In the genomic region with DNA sequence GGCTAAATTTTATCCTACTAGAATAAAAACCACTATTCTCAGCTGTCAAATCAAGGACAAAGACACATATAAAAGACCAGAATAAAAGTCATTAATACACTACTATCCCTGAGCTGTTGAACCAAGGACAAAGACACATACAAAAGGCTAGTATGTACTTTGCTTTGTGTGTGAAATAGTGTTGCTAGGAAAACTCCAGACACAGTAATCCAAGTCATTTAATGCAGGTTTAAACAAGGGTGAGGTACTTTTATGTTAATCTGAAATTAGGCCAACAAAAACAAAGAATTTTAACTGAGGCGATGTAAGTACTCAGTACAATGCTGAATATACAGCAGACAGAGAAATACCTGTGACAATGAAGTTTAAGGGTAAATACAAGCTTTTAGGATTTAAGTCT, we compare ENCODE assay signal across 25 cellular contexts. TPM values are rescaled to one million over a fixed set of nuclear protein-coding genes. Genes with fewer than 3 reads are reported as not detected.
A peak's percentile ranks its signal among the peaks of the same experiment; 100 is the strongest.
DNase-seq lines count a peak whose midpoint lies in the region; ATAC-seq and TF ChIP-seq lines count a peak whose summit lies in the region.
"Had no signal": no experiment of that assay in that cellular context is flagged by ENCODE, and none has a peak within 500 bp of the region (broad histone marks: within the 10 kb centered on the region; RNA-seq: fewer than 3 reads in every experiment).

No MANE protein-coding gene starts in this region.

- H3K4me3 ChIP-seq in RWPE2 (ENCODE audit: severe bottlenecking) = no peak overlapping the region
- no peak overlapping the region for H3K4me3 ChIP-seq in iPS-20b (ENCODE audit: low read length)
- H3K4me3 ChIP-seq: esophagus squamous epithelium, K562, upper lobe of right lung had no signal

- TF ChIP-seq CTCF in RWPE2 (IDR thresholded peaks at IDR 0.05; ENCODE audit: poor library complexity, severe bottlenecking) (no peak), omental fat pad (IDR thresholded peaks at IDR 0.05) (no peak)

- H3K27me3 ChIP-seq in RWPE2 (ENCODE audit: insufficient read depth, poor library complexity, severe bottlenecking) (no peaks in the 10 kb centered on the region), iPS-20b (ENCODE audit: insufficient read depth, low read length) (no peaks in the 10 kb centered on the region)
- H3K27me3 ChIP-seq: esophagus squamous epithelium, upper lobe of right lung had no signal

- H3K36me3 ChIP-seq in RWPE2 (ENCODE audit: low read depth) = peaks cover 20% of the 10 kb centered on the region
- H3K36me3 ChIP-seq in iPS-20b (ENCODE audit: insufficient read depth, low read depth, low read length) = 0 out of 2 replicates have a peak, but pooled peaks cover 7% of the 10 kb centered on the region
- H3K36me3 ChIP-seq: upper lobe of right lung had no signal

- H3K27ac ChIP-seq in RWPE2 (ENCODE audit: poor library complexity, severe bottlenecking) (peak overlapping the region; percentile 54), iPS-20b (ENCODE audit: low read length) (no peak overlapping the region)
- H3K27ac ChIP-seq: parathyroid adenoma, upper lobe of right lung had no signal

- peaks cover 2% of the 10 kb centered on the region for H3K9me3 ChIP-seq in RWPE2 (ENCODE audit: severe bottlenecking)
- no peaks in the 10 kb centered on the region for H3K9me3 ChIP-seq in iPS-20b (ENCODE audit: insufficient read depth, low read depth, low read length)
- H3K9me3 ChIP-seq: esophagus squamous epithelium, upper lobe of right lung had no signal

- DNase-seq in NCI-H1092 treated with DMSO at 0.1 percent for 48 hours (lab: John Stamatoyannopoulos, UW) (peak; percentile 30), NCI-H1092 (lab: John Stamatoyannopoulos, UW) (no peak), RWPE2 (ENCODE audit: low spot score) (no peak), renal cortical epithelial cell (ENCODE audit: low read depth) (peak; percentile 38), omental fat pad (ENCODE audit: low spot score) (no peak), EL (no peak), hypothalamus (lab: John Stamatoyannopoulos, UW) (no peak)
- DNase-seq: activated CD4-positive, alpha-beta T cell treated with anti-CD3 and anti-CD28 coated beads for 48 hours; activated naive CD4-positive, alpha-beta T cell treated with anti-CD3 and anti-CD28 coated beads, Interleukin-2, amount 10 ng/mL, durations not matched to agents 7 days and 5 days; activated T-cell treated with anti-CD3 and anti-CD28 coated beads, Interleukin-2, amount 50 U/mL, for 72 hours; cerebellar nuclear complex; COR-L47; effector CD4-positive, alpha-beta T cell; esophagus squamous epithelium; MM.1S; natural killer cell; NCI-H1694 treated with DMSO at 0.1 percent for 48 hours; NCI-H2227 treated with DMSO at 0.1 percent for 48 hours; stimulated activated CD4-positive, alpha-beta T cell treated with anti-CD3 and anti-CD28 coated beads, Interleukin-15, amount 100 ng/mL, for 24 hours; T-helper 2 cell; upper lobe of right lung had no signal

- peak overlapping the region; percentile 10; the same call in 1 of the 2 replicates for H3K9ac ChIP-seq in iPS-20b (ENCODE audit: low read depth, low read length)
- H3K9ac ChIP-seq: parathyroid adenoma had no signal

- peaks cover 45% of the 10 kb centered on the region for H3K4me1 ChIP-seq in RWPE2 (ENCODE audit: insufficient read depth, poor library complexity, severe bottlenecking)
- peaks cover 59% of the 10 kb centered on the region for H3K4me1 ChIP-seq in iPS-20b (ENCODE audit: insufficient read depth, low read length)
- H3K4me1 ChIP-seq: parathyroid adenoma, upper lobe of right lung had no signal

- ATAC-seq in RWPE2 (ENCODE audit: low read depth) = no peak
- no peak for ATAC-seq in omental fat pad (ENCODE audit: low FRiP score)
- ATAC-seq: activated T-cell treated with anti-CD3 and anti-CD28 coated beads, Interleukin-2, amount 50 U/mL, for 72 hours; natural killer cell; sciatic nerve had no signal

RNA-seq across cellular contexts. Expression of gene GCLC, which starts 18.9 kb away (rescaled TPM):
- total RNA-seq in renal cortical epithelial cell (30.0 and 40.4 TPM in 2 replicates), omental fat pad (10 to 100 TPM; 38.6 to 86.3 (median 46.6) TPM)

Comparison
In these comparisons a context has a peak if more than half of its experiments do, and no peak if none do; other contexts are left out.
1. DNase-seq: peak in NCI-H1092 treated with DMSO at 0.1 percent for 48 hours (single experiment) and renal cortical epithelial cell (single experiment); none in NCI-H1092 (single experiment), RWPE2 (single experiment), omental fat pad (single experiment), EL (single experiment) and hypothalamus (0 of 51).